ENCODE assay signal across 7 cellular contexts in genomic region chr4:178340468-178340867, GRCh38.
"Had no signal": no experiment of that assay in that cellular context is flagged by ENCODE, and none has a peak within 500 bp of the region (broad histone marks: within the 10 kb centered on the region; RNA-seq: fewer than 3 reads in every experiment).

No MANE protein-coding gene starts in this region.

- H3K9me3 ChIP-seq: HAP-1 had no signal

- DNase-seq: GOT3, HFFc6, IMR-90, KG1 had no signal

- H3K4me3 ChIP-seq: HAP-1, K562 had no signal

- H3K36me3 ChIP-seq: HAP-1 had no signal

- ATAC-seq: HCT116, K562 had no signal

- H3K4me3 Mint-ChIP-seq: HFFc6 had no signal

- H3K27ac Mint-ChIP-seq: HFFc6 had no signal

- H3K4me1 ChIP-seq: HAP-1 had no signal
